ENCODE assay signal across 10 cellular contexts in genomic region chr6:165660881-165661415, GRCh38. TPM values are rescaled to one million over a fixed set of nuclear protein-coding genes. Genes with fewer than 3 reads are reported as not detected.
DNase-seq lines count a peak whose midpoint lies in the region; ATAC-seq and TF ChIP-seq lines count a peak whose summit lies in the region.
"Had no signal": no experiment of that assay in that cellular context is flagged by ENCODE, and none has a peak within 500 bp of the region (broad histone marks: within the 10 kb centered on the region; RNA-seq: fewer than 3 reads in every experiment).

No MANE protein-coding gene starts in this region.

- H3K27me3 Mint-ChIP-seq in chondrocyte (ENCODE audit: low read depth) = peaks cover 11% of the 10 kb centered on the region

- H3K56ac ChIP-seq in IMR-90 (ENCODE audit: extremely low read depth, insufficient read depth, low read length) = no peak overlapping the region; the same call in 1 of the 2 replicates

- POLR2A ChIA-PET in IMR-90 (lab: Charles Lee; ENCODE audit: unreplicated experiment) = no interaction called here

- H2BK5ac ChIP-seq in IMR-90 (ENCODE audit: low read depth, low read length, poor library complexity, severe bottlenecking) = no peak overlapping the region

- peaks cover 7 to 36% of the 10 kb centered on the region in 2 experiments; a peak in 2 of 4 replicates for H3K79me1 ChIP-seq in IMR-90 (ENCODE audit: low read depth in 1 of 2, low read length in 2 of 2)

- peak overlapping the region; percentile 82; the same call in 1 of the 2 replicates for H3K27ac ChIP-seq in IMR-90 (ENCODE audit: insufficient read depth, low read length)
- peak overlapping the region in 1 of 2 donors; percentile 51 for H3K27ac ChIP-seq in lung (ENCODE audit: low read depth in 1 of 2, low read length in 1 of 2)
- no peak overlapping the region for H3K27ac ChIP-seq in subcutaneous abdominal adipose tissue (ENCODE audit: low read depth, low read length)

- in situ Hi-C loops in IMR-90 (cut with MboI; ENCODE audit: low sequenced_read_pairs) (no loop called here), G401 (cut with HindIII; ENCODE audit: low sequenced_read_pairs) (no loop called here)

- H3K4me1 ChIP-seq in IMR-90 (ENCODE audit: control insufficient read depth, insufficient read depth, low read length) (peaks cover 11% of the 10 kb centered on the region), lung (ENCODE audit: control insufficient read depth in 2 of 2, insufficient read depth in 2 of 2, low read length in 2 of 2) (peaks cover 0 to 20% of the 10 kb centered on the region in 2 donors), subcutaneous abdominal adipose tissue (ENCODE audit: control insufficient read depth in 5 of 5, insufficient read depth in 5 of 5, low read length in 5 of 5) (peaks cover 2 to 39% (median 35%) of the 10 kb centered on the region in 5 donors)

- H3K9me3 ChIP-seq in IMR-90 (ENCODE audit: control insufficient read depth, insufficient read depth, low read length) = no peaks in the 10 kb centered on the region
- no peaks in the 10 kb centered on the region for H3K9me3 ChIP-seq in lung (ENCODE audit: control insufficient read depth in 2 of 2, insufficient read depth in 1 of 2, low read length in 1 of 2)
- no peaks in the 10 kb centered on the region for H3K9me3 ChIP-seq in subcutaneous abdominal adipose tissue (ENCODE audit: control insufficient read depth in 5 of 5, low read length in 5 of 5)

- DNase-seq in IMR-90 = no peak
- no peak for DNase-seq in chondrocyte (ENCODE audit: low spot score)
- DNase-seq in lung (ENCODE audit: low spot score) = no peak
- DNase-seq in NCI-H2227 (lab: John Stamatoyannopoulos, UW; ENCODE audit: unreplicated experiment) = no peak
- DNase-seq in G401 (ENCODE audit: low spot score) = no peak
- no peak for DNase-seq in RPMI8226
- DNase-seq: activated CD4-positive, alpha-beta T cell treated with anti-CD3 and anti-CD28 coated beads for 4 hours had no signal

- peaks cover 5% of the 10 kb centered on the region; the same call in 1 of the 2 replicates for H3K9me1 ChIP-seq in IMR-90 (ENCODE audit: insufficient read depth, low read length)

- H3K4ac ChIP-seq in IMR-90 (ENCODE audit: low read depth, low read length) = peak overlapping the region; percentile 52

- H2BK20ac ChIP-seq in IMR-90 (ENCODE audit: low read depth, low read length) = no peak overlapping the region

- H3K4me1 Mint-ChIP-seq in chondrocyte (ENCODE audit: low read depth) = peaks cover 27% of the 10 kb centered on the region

- H3K27ac Mint-ChIP-seq in chondrocyte (ENCODE audit: unreplicated experiment) = no peak overlapping the region
- H3K27ac Mint-ChIP-seq: IgD-negative memory B cell had no signal

- H3K9ac ChIP-seq in IMR-90 (ENCODE audit: low read depth, low read length) (peak overlapping the region; percentile 79), subcutaneous abdominal adipose tissue (ENCODE audit: low read length in 5 of 5) (peak overlapping the region in 2 of 5 donors; percentile 34 to 49)

- H3K18ac ChIP-seq in IMR-90 (ENCODE audit: low read depth, low read length) = no peak overlapping the region

- dilution Hi-C loops in IMR-90 (cut with HindIII; ENCODE audit: low sequenced_read_pairs, unreplicated experiment) = no loop called here

- H3K4me3 ChIP-seq in IMR-90 (ENCODE audit: insufficient read depth, low read depth, low read length) = peak overlapping the region; percentile 75
- peak overlapping the region; percentile 53 for H3K4me3 ChIP-seq in lung
- peak overlapping the region in 4 of 5 donors; percentile 66 to 70 (median 70) for H3K4me3 ChIP-seq in subcutaneous abdominal adipose tissue (ENCODE audit: low read depth in 1 of 5, low read length in 5 of 5)

- H2AK5ac ChIP-seq in IMR-90 (ENCODE audit: low read depth, low read length) = no peak overlapping the region; the same call in 1 of the 2 replicates

- TF ChIP-seq CTCF in IMR-90 (conservative IDR thresholded peaks at IDR 0.05; ENCODE audit: low read depth, low read length) (no peak), chondrocyte (IDR thresholded peaks at IDR 0.05) (no peak), lung (IDR thresholded peaks at IDR 0.05; ENCODE audit: control extremely low read depth, extremely low read depth) (no peak)

- no peak overlapping the region for H3K14ac ChIP-seq in IMR-90 (replicated peaks; ENCODE audit: low read depth, low read length)

- BruUV-seq in IMR-90 (replicated peaks; lab: Mats Ljungman, UMichigan) = no TSS peak

- no peaks in the 10 kb centered on the region for H3K9me3 Mint-ChIP-seq in chondrocyte (ENCODE audit: low read depth)

- H2BK120ac ChIP-seq in IMR-90 (ENCODE audit: low read depth, low read length) = no peak overlapping the region

- peak overlapping the region; percentile 85 for H2AK9ac ChIP-seq in IMR-90 (replicated peaks; ENCODE audit: low read depth, low read length, poor library complexity)

- H4K91ac ChIP-seq in IMR-90 (ENCODE audit: insufficient read depth, low read depth, low read length) = 0 out of 2 replicates have a peak overlapping the region, but pooled peaks have one; percentile 3

- H4K8ac ChIP-seq in IMR-90 (ENCODE audit: low read depth in 2 of 2, low read length in 2 of 2) = no peak overlapping the region

- TF ChIP-seq RAD21 in IMR-90 (IDR thresholded peaks at IDR 0.05; ENCODE audit: low read length) = no peak

- CTCF ChIA-PET in IMR-90 (lab: Yijun Ruan, JAX) = no interaction called here

- 3% methylated on average over 6 of the region's 49 CpGs; no CpG with 5 or more reads in 1 of the 2 experiments for WGBS in IMR-90 (ENCODE audit: extremely low coverage in 2 of 2, insufficient read length in 1 of 2), 2 experiments
- WGBS in lung, 2 donors = 1% methylated on average over 45 to 49 of the region's 49 CpGs

- H3K36me3 ChIP-seq in IMR-90 (ENCODE audit: control insufficient read depth, insufficient read depth, low read length) (no peaks in the 10 kb centered on the region), lung (ENCODE audit: control insufficient read depth in 2 of 2, insufficient read depth in 2 of 2, low read length in 2 of 2) (no peaks in the 10 kb centered on the region), subcutaneous abdominal adipose tissue (ENCODE audit: control insufficient read depth in 5 of 5, insufficient read depth in 5 of 5, low read length in 5 of 5) (no peaks in the 10 kb centered on the region)

- H3K4me3 Mint-ChIP-seq in chondrocyte (ENCODE audit: unreplicated experiment) = peak overlapping the region; percentile 83

- peaks cover 21% of the 10 kb centered on the region for H4K20me1 ChIP-seq in IMR-90 (ENCODE audit: insufficient read depth, low read length)

- H3K27me3 ChIP-seq in IMR-90 (ENCODE audit: control insufficient read depth, insufficient read depth, low read length) (peaks cover 3% of the 10 kb centered on the region), lung (ENCODE audit: control insufficient read depth, insufficient read depth) (peaks cover 14% of the 10 kb centered on the region), subcutaneous abdominal adipose tissue (ENCODE audit: control insufficient read depth in 5 of 5, insufficient read depth in 4 of 5, low read length in 5 of 5) (peaks cover 19 to 44% (median 33%) of the 10 kb centered on the region in 5 donors)

- no peak for TF ChIP-seq POLR2A in IMR-90 (IDR thresholded peaks at IDR 0.05; ENCODE audit: low read depth, low read length)

- no peak overlapping the region for H2BK15ac ChIP-seq in IMR-90 (ENCODE audit: low read depth, low read length)

- H4K5ac ChIP-seq in IMR-90 (ENCODE audit: low read depth, low read length) = no peak overlapping the region

- H2AFZ ChIP-seq in IMR-90 (replicated peaks; ENCODE audit: low read length, poor library complexity) = peak overlapping the region; percentile 89

- no peaks in the 10 kb centered on the region for H3K36me3 Mint-ChIP-seq in chondrocyte (ENCODE audit: low read depth)
- H3K36me3 Mint-ChIP-seq: IgD-negative memory B cell had no signal

- peak overlapping the region; percentile 88 for H3K4me2 ChIP-seq in IMR-90 (ENCODE audit: low read depth, low read length)

- intact Hi-C loops in IMR-90 (cut with micrococcal nuclease) = loop anchor here (2.0 to 10.0 kb wide), 3 partner anchors 24 to 444 kb away; no protein-coding TSS in a partner anchor

- ATAC-seq in IMR-90 (ENCODE audit: low read depth) = no peak
- ATAC-seq in lung (ENCODE audit: insufficient read depth, low FRiP score) = peak; percentile 4
- ATAC-seq in HG03135 (IDR thresholded peaks at IDR 0.05; ENCODE audit: unreplicated experiment) = no peak

- H3K23ac ChIP-seq in IMR-90 (ENCODE audit: low read depth, low read length) = 0 out of 2 replicates have a peak overlapping the region, but pooled peaks have one; percentile 13

TF ChIP-seq in IMR-90, 13 proteins besides CTCF, POLR2A, EP300 and RAD21:
- TF ChIP-seq RFX5 (IDR thresholded peaks at IDR 0.05; ENCODE audit: low read depth, low read length) = no peak
- TF ChIP-seq SMC3 (IDR thresholded peaks at IDR 0.05; ENCODE audit: low read depth, low read length) = no peak
- TF ChIP-seq BHLHE40 (IDR thresholded peaks at IDR 0.05; ENCODE audit: low read depth, low read length) = no peak
- TF ChIP-seq CEBPB (IDR thresholded peaks at IDR 0.05; ENCODE audit: low read depth, low read length) = no peak
- no peak for TF ChIP-seq NFE2L2 (IDR thresholded peaks at IDR 0.05; ENCODE audit: low read depth, low read length)
- TF ChIP-seq MAZ (IDR thresholded peaks at IDR 0.05; ENCODE audit: borderline replicate concordance, low read depth, low read length) = no peak
- TF ChIP-seq MAFK (IDR thresholded peaks at IDR 0.05; ENCODE audit: low read depth, low read length) = no peak
- TF ChIP-seq FOS (IDR thresholded peaks at IDR 0.05; ENCODE audit: low read depth, low read length) = no peak
- no peak for TF ChIP-seq ELK1 (IDR thresholded peaks at IDR 0.05; ENCODE audit: borderline replicate concordance, low read depth, low read length)
- no peak for TF ChIP-seq MXI1 (IDR thresholded peaks at IDR 0.05; ENCODE audit: borderline replicate concordance, low read depth, low read length)
- TF ChIP-seq CHD1 (IDR thresholded peaks at IDR 0.05; ENCODE audit: low read depth, low read length) = no peak
TF ChIP-seq in IMR-90: peak in this region for 0.

RNA-seq across cellular contexts. Expression of gene PDE10A, which starts 2.1 kb away (rescaled TPM):
- total RNA-seq in IMR-90 (2012; rRNA removed) (12.4 and 15.8 TPM in 2 replicates), chondrocyte (10.4 to 14.3 TPM (median 13.7 TPM) in 3 replicates), lung (1 to 10 TPM; 4.8 to 6.2 TPM)
- polyA plus RNA-seq in IMR-90 (2012; rRNA removed) (3.4 and 3.9 TPM in 2 replicates), lung (1 to 10 TPM; 1.0 to 1.2 TPM)
- polyA plus RNA-seq in IMR-90 (2012; cell fraction: cytosol; rRNA removed) = 2.7 and 3.3 TPM in 2 replicates
- 6.8 and 27.2 TPM in 2 replicates for polyA plus RNA-seq in IMR-90 (2012; cell fraction: nucleus; rRNA removed; ENCODE audit: low replicate concordance)
- not detected in 2 replicates for total RNA-seq in G401 (2014; rRNA removed; shearing (Covaris generic))
- polyA plus RNA-seq: IgD-negative memory B cell had no signal
